ENCODE assay signal across 2 cellular contexts in the genomic region with DNA sequence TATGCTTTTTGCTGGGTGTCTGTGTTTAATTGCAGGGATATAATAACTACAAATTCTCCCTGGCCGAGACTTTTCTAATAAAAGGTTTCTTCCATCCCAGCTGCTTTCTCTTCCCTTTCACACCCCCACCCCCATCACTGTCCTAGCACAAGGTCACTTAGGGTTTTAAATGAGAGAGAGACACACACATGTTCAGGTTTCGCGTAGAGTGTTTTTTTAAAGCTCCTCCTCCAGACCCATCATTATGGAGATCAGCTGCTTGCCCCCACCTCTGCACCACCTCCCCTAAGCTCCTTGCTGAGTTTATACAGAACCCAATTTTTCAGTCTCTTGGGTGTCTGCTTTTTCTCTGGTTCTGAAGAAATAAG.
TF ChIP-seq lines count a peak whose summit lies in the region.

No MANE protein-coding gene starts in this region.

TF ChIP-seq in GM12878, 131 proteins besides CTCF, POLR2A, EP300 and RAD21:
- TF ChIP-seq FOXK2 (IDR thresholded peaks at IDR 0.05) (no peak), KDM1A (IDR thresholded peaks at IDR 0.05; ENCODE audit: borderline replicate concordance) (no peak), ZSCAN29 (IDR thresholded peaks at IDR 0.05) (no peak), IKZF1 (conservative IDR thresholded peaks at IDR 0.05) (0 out of 2 replicates have a peak, but pooled peaks have one; percentile 6), BACH1 (IDR thresholded peaks at IDR 0.05; ENCODE audit: borderline replicate concordance) (no peak), GATAD2B (conservative IDR thresholded peaks at IDR 0.05; ENCODE audit: low read depth) (no peak), POU2F2 (IDR thresholded peaks at IDR 0.05; ENCODE audit: borderline replicate concordance, low read depth, low read length) (no peak)
TF ChIP-seq in GM12878: peak in this region for 1.

TF ChIP-seq in neural cell, 6 proteins besides CTCF, POLR2A, EP300 and RAD21:
- TF ChIP-seq EZH2 (IDR thresholded peaks at IDR 0.05; ENCODE audit: borderline replicate concordance, insufficient read depth, low read length, poor library complexity, severe bottlenecking), result no peak
- no peak for TF ChIP-seq SMC3 (conservative IDR thresholded peaks at IDR 0.05; ENCODE audit: poor library complexity)
- no peak for TF ChIP-seq MXI1 (conservative IDR thresholded peaks at IDR 0.05; ENCODE audit: poor library complexity, severe bottlenecking)
- TF ChIP-seq TAF1 (IDR thresholded peaks at IDR 0.05; ENCODE audit: low read depth), result no peak
- TF ChIP-seq POLR2AphosphoS5 (IDR thresholded peaks at IDR 0.05), result no peak
- TF ChIP-seq, protein P1, sequence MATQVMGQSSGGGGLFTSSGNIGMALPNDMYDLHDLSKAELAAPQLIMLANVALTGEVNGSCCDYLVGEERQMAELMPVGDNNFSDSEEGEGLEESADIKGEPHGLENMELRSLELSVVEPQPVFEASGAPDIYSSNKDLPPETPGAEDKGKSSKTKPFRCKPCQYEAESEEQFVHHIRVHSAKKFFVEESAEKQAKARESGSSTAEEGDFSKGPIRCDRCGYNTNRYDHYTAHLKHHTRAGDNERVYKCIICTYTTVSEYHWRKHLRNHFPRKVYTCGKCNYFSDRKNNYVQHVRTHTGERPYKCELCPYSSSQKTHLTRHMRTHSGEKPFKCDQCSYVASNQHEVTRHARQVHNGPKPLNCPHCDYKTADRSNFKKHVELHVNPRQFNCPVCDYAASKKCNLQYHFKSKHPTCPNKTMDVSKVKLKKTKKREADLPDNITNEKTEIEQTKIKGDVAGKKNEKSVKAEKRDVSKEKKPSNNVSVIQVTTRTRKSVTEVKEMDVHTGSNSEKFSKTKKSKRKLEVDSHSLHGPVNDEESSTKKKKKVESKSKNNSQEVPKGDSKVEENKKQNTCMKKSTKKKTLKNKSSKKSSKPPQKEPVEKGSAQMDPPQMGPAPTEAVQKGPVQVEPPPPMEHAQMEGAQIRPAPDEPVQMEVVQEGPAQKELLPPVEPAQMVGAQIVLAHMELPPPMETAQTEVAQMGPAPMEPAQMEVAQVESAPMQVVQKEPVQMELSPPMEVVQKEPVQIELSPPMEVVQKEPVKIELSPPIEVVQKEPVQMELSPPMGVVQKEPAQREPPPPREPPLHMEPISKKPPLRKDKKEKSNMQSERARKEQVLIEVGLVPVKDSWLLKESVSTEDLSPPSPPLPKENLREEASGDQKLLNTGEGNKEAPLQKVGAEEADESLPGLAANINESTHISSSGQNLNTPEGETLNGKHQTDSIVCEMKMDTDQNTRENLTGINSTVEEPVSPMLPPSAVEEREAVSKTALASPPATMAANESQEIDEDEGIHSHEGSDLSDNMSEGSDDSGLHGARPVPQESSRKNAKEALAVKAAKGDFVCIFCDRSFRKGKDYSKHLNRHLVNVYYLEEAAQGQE (IDR thresholded peaks at IDR 0.05; ENCODE audit: borderline replicate concordance), result no peak
